In genomic region chr4:95466791-95467190, GRCh38 we compare ENCODE assay signal across 19 cellular contexts.
"Had no signal": no experiment of that assay in that cellular context is flagged by ENCODE, and none has a peak within 500 bp of the region (broad histone marks: within the 10 kb centered on the region; RNA-seq: fewer than 3 reads in every experiment).

No MANE protein-coding gene starts in this region.

- FAIRE-seq: kidney had no signal

- H3K9me3 ChIP-seq: heart right ventricle, lower lobe of right lung, thoracic aorta had no signal

- ATAC-seq: activated CD4-positive, CD25-positive, alpha-beta regulatory T cell treated with anti-CD3 and anti-CD28 coated beads, Interleukin-2, amount 50 U/mL, for 24 hours; activated T-cell treated with anti-CD3 and anti-CD28 coated beads, Interleukin-2, amount 50 U/mL, for 72 hours; heart right ventricle; left lobe of liver; lower lobe of right lung; natural killer cell had no signal

- H3K4me1 ChIP-seq: heart right ventricle, lower lobe of right lung had no signal

- H3K27ac ChIP-seq: cardiac muscle cell, heart right ventricle, lower lobe of right lung, thoracic aorta, VCaP had no signal

- H3K4me3 ChIP-seq: cardiac muscle cell, heart right ventricle, lower lobe of right lung, thoracic aorta had no signal

- DNase-seq: activated CD4-positive, alpha-beta memory T cell treated with anti-CD3 and anti-CD28 coated beads, Interleukin-2, amount 10 ng/mL, durations not matched to agents 7 days and 5 days; activated CD4-positive, alpha-beta T cell treated with anti-CD3 and anti-CD28 coated beads, Interleukin-2, amount 10 ng/mL, durations not matched to agents 24 days and 14 days; activated effector memory CD4-positive, alpha-beta T cell treated with anti-CD3 and anti-CD28 coated beads, Interleukin-2, amount 50 U/mL, for 16 hours; activated naive CD4-positive, alpha-beta T cell treated with anti-CD3 and anti-CD28 coated beads, Interleukin-2, amount 10 ng/mL, durations not matched to agents 7 days and 5 days; activated T-cell treated with anti-CD3 and anti-CD28 coated beads, Interleukin-2, amount 50 U/mL, for 72 hours; cortex of kidney; endodermal cell; heart right ventricle; kidney; lower lobe of right lung; natural killer cell; retina; stimulated activated CD4-positive, alpha-beta T cell treated with anti-CD3 and anti-CD28 coated beads, Interleukin-2, amount 100 ng/mL, for 48 hours; stimulated activated naive CD4-positive, alpha-beta T cell treated with Interleukin-2 at 50 U/mL for 16 hours had no signal

- H3K36me3 ChIP-seq: cardiac muscle cell, heart right ventricle, lower lobe of right lung, thoracic aorta had no signal

- H3K27me3 ChIP-seq: cardiac muscle cell, heart right ventricle had no signal
